Comparison of ENCODE assay signal across 1 cellular context in genomic region chr11:47955356-47955755, GRCh38.
A peak's percentile ranks its signal among the peaks of the same experiment; 100 is the strongest.
TF ChIP-seq lines count a peak whose summit lies in the region.

No MANE protein-coding gene starts in this region.

TF ChIP-seq in GM12878, 131 proteins besides CTCF, POLR2A, EP300 and RAD21:
- TF ChIP-seq HCFC1 (IDR thresholded peaks at IDR 0.05; ENCODE audit: low read length) (peak; percentile 54; the same call in 1 of the 2 replicates), SIX5 (IDR thresholded peaks at IDR 0.05; ENCODE audit: low read depth, low read length, severe bottlenecking) (peak; percentile 65), EZH2 (IDR thresholded peaks at IDR 0.05; ENCODE audit: borderline replicate concordance, control insufficient read depth, low read depth, low read length) (no peak)
